Comparison of ENCODE assay signal across 8 cellular contexts in the genomic region with DNA sequence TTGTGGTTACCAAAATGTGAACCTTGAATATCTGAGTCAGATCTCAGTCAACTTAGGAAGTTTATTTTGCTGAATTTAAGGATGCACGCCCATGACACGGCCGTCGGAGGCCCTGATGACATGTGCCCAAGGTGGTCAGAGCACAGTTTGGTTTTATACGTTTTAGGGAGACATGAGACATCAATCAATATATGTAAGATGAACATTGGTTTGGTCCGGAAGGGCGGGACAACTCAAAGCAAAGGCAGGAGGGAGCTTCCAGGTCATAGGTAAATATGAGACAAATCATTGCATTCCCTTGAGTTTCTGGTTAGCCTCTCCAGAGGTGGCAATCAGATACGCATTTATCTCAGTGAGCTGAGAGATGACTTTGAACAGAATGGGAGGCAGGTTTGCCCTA. TPM values are rescaled to one million over a fixed set of nuclear protein-coding genes. Genes with fewer than 3 reads are reported as not detected.
A peak's percentile ranks its signal among the peaks of the same experiment; 100 is the strongest.
DNase-seq lines count a peak whose midpoint lies in the region; ATAC-seq and TF ChIP-seq lines count a peak whose summit lies in the region.

No MANE protein-coding gene starts in this region.

- no peak overlapping the region for H2AFZ ChIP-seq in neural cell (ENCODE audit: low read depth, low read length)

- H3K9me3 ChIP-seq in neural cell (ENCODE audit: low read length) (no peaks in the 10 kb centered on the region), aorta (ENCODE audit: control insufficient read depth, low read length) (no peaks in the 10 kb centered on the region)

- peaks cover 5% of the 10 kb centered on the region for H3K36me3 ChIP-seq in neural cell (ENCODE audit: insufficient read depth, low read length)
- H3K36me3 ChIP-seq in aorta (ENCODE audit: control insufficient read depth in 1 of 2, insufficient read depth in 2 of 2, low read length in 1 of 2): no peaks in the 10 kb centered on the region

- H3F3A ChIP-seq in neural cell (ENCODE audit: insufficient read depth, low read length, poor library complexity, severe bottlenecking): peaks cover 4% of the 10 kb centered on the region

- H3K27ac ChIP-seq in C4-2B: peak overlapping the region; percentile 89; the same call in 1 of the 2 replicates
- H3K27ac ChIP-seq in neural cell (ENCODE audit: low read length): peak overlapping the region; percentile 90
- H3K27ac ChIP-seq in aorta (ENCODE audit: low read depth in 1 of 2, low read length in 2 of 2): peak overlapping the region in 1 of 2 donors; percentile 47

- TF ChIP-seq RAD21 in neural cell (conservative IDR thresholded peaks at IDR 0.05): no peak

- in situ Hi-C loops in ACHN (cut with HindIII; ENCODE audit: low pct_ligation_motif_present, low pct_unique_long_range_greater_than_20kb, low sequenced_read_pairs): no loop called here

- H3K27me3 ChIP-seq in neural cell (ENCODE audit: insufficient read depth, low read depth, low read length) (no peaks in the 10 kb centered on the region), aorta (ENCODE audit: control insufficient read depth in 1 of 2, insufficient read depth in 2 of 2, low read length in 1 of 2) (no peaks in the 10 kb centered on the region)

- H3K9ac ChIP-seq in neural cell (ENCODE audit: low read length): peak overlapping the region; percentile 90

- no peaks in the 10 kb centered on the region for H3K9me2 ChIP-seq in neural cell (ENCODE audit: insufficient read depth, low read length)

- peaks cover 39% of the 10 kb centered on the region for H3K79me2 ChIP-seq in neural cell (replicated peaks; ENCODE audit: insufficient read depth, low read length)

- peaks cover 2% of the 10 kb centered on the region for H4K20me1 ChIP-seq in neural cell (ENCODE audit: insufficient read depth)

- intact Hi-C loops in aorta (cut with DNase I): no loop called here

- WGBS in aorta, 2 donors: 85 to 86% methylated on average over 8 of the region's 8 CpGs

- peak; percentile 16 for DNase-seq in NAMALWA (ENCODE audit: low spot score)
- no peak for DNase-seq in choroid plexus epithelial cell (ENCODE audit: low read depth)
- DNase-seq in aorta: no peak
- DNase-seq in dermis blood vessel endothelial cell: no peak
- no peak for DNase-seq in ACHN
- DNase-seq in NCI-H526 (lab: John Stamatoyannopoulos, UW): no peak

- no peak for TF ChIP-seq EP300 in neural cell (conservative IDR thresholded peaks at IDR 0.05; ENCODE audit: poor library complexity, severe bottlenecking)

- H3K4me1 ChIP-seq in aorta (ENCODE audit: control insufficient read depth in 1 of 2, insufficient read depth in 2 of 2, low read length in 2 of 2): no peaks in the 10 kb centered on the region

- ATAC-seq in aorta (ENCODE audit: low FRiP score): no peak

- TF ChIP-seq CTCF in C4-2B (conservative IDR thresholded peaks at IDR 0.05): no peak
- no peak for TF ChIP-seq CTCF in choroid plexus epithelial cell (conservative IDR thresholded peaks at IDR 0.05; ENCODE audit: low read depth, low read length)
- no peak for TF ChIP-seq CTCF in neural cell (IDR thresholded peaks at IDR 0.05; ENCODE audit: poor library complexity, severe bottlenecking)

- peak overlapping the region; percentile 100 for H3K4me3 ChIP-seq in choroid plexus epithelial cell (ENCODE audit: low read depth, low read length)
- H3K4me3 ChIP-seq in neural cell (ENCODE audit: low read length): peak overlapping the region; percentile 80
- no peak overlapping the region for H3K4me3 ChIP-seq in aorta (ENCODE audit: low read length in 2 of 2)

- peak overlapping the region; percentile 72 for H3K4me2 ChIP-seq in neural cell (ENCODE audit: low read length)

TF ChIP-seq in neural cell, 6 proteins besides CTCF, POLR2A, EP300 and RAD21:
- TF ChIP-seq REST (IDR thresholded peaks at IDR 0.05; ENCODE audit: borderline replicate concordance) (no peak), MXI1 (conservative IDR thresholded peaks at IDR 0.05; ENCODE audit: poor library complexity, severe bottlenecking) (no peak), SMC3 (conservative IDR thresholded peaks at IDR 0.05; ENCODE audit: poor library complexity) (no peak), EZH2 (IDR thresholded peaks at IDR 0.05; ENCODE audit: borderline replicate concordance, insufficient read depth, low read length, poor library complexity, severe bottlenecking) (no peak)

RNA-seq across cellular contexts. Expression of gene PRMT2, which starts 1.0 kb away (rescaled TPM):
- polyA plus RNA-seq in neural cell: 313 and 343 TPM in 2 replicates
- 263 and 269 TPM in 2 replicates for polyA minus RNA-seq in neural cell
- total RNA-seq in aorta: 100 to 1,000 TPM; 118 to 139 TPM
- 100 to 1,000 TPM; 134 to 140 TPM for polyA plus RNA-seq in aorta
- 158 and 202 TPM in 2 replicates for total RNA-seq in dermis blood vessel endothelial cell

RNA-seq across cellular contexts. Expression of gene S100B, which starts 29.5 kb away (rescaled TPM):
- polyA plus RNA-seq in neural cell: 1.4 TPM in 1 of 2 replicates, not detected in the other
- not detected in 2 replicates for polyA minus RNA-seq in neural cell
- total RNA-seq in aorta: 1 to 10 TPM; 6.1 to 8.7 TPM
- polyA plus RNA-seq in aorta: 1 to 10 TPM; 1.1 to 5.1 TPM
- not detected in 2 replicates for total RNA-seq in dermis blood vessel endothelial cell

Comparison
In these comparisons a context has a peak if more than half of its experiments do, and no peak if none do; other contexts are left out.
1. H3K4me3 ChIP-seq: peak in choroid plexus epithelial cell (single experiment) and neural cell (single experiment); none in aorta (0 of 2).